ENCODE assay signal across 1 cellular context in the genomic region with DNA sequence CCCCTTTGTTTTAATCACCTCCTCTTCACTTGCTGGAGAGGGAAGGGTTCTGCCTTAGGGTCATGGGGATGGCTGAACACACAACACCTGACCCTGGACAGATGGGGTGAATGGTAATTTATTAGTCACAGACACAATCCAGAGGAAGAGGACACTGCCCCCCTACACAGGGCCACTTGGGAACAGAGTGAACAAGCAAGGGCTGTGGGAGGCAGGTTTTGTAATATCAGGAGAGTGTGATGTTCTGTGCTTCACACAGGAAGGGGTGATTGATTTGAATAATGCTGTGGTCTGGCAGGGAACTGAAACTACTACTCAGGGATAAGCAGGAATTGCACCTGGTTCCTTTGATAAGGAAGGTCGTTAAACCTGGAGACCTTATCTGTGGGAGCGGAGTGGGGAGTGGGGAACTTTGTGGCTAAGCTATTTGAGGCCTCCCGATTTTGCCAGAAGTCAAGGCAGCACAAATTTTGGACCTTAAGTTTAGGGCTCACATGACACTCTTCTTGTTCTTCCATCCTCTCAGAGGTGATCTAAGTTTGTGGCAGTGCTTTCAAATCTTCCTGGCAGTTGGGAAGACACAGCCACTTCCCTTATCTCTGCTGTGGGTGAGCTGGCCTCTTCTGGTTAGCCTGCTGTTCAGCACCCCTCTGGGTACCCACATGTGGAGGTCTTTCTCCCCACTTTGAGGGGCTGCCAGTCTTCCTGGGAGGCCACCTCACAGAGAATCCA.
TF ChIP-seq lines count a peak whose summit lies in the region.

No MANE protein-coding gene starts in this region.

TF ChIP-seq in K562, 482 proteins besides CTCF, POLR2A, EP300 and RAD21 (continued from another document and continues in another):
- TF ChIP-seq, protein P1, sequence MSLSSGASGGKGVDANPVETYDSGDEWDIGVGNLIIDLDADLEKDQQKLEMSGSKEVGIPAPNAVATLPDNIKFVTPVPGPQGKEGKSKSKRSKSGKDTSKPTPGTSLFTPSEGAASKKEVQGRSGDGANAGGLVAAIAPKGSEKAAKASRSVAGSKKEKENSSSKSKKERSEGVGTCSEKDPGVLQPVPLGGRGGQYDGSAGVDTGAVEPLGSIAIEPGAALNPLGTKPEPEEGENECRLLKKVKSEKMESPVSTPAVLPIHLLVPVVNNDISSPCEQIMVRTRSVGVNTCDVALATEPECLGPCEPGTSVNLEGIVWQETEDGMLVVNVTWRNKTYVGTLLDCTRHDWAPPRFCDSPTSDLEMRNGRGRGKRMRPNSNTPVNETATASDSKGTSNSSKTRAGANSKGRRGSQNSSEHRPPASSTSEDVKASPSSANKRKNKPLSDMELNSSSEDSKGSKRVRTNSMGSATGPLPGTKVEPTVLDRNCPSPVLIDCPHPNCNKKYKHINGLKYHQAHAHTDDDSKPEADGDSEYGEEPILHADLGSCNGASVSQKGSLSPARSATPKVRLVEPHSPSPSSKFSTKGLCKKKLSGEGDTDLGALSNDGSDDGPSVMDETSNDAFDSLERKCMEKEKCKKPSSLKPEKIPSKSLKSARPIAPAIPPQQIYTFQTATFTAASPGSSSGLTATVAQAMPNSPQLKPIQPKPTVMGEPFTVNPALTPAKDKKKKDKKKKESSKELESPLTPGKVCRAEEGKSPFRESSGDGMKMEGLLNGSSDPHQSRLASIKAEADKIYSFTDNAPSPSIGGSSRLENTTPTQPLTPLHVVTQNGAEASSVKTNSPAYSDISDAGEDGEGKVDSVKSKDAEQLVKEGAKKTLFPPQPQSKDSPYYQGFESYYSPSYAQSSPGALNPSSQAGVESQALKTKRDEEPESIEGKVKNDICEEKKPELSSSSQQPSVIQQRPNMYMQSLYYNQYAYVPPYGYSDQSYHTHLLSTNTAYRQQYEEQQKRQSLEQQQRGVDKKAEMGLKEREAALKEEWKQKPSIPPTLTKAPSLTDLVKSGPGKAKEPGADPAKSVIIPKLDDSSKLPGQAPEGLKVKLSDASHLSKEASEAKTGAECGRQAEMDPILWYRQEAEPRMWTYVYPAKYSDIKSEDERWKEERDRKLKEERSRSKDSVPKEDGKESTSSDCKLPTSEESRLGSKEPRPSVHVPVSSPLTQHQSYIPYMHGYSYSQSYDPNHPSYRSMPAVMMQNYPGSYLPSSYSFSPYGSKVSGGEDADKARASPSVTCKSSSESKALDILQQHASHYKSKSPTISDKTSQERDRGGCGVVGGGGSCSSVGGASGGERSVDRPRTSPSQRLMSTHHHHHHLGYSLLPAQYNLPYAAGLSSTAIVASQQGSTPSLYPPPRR (CRISPR knock-in tag; IDR thresholded peaks at IDR 0.05; ENCODE audit: borderline replicate concordance), result peak; percentile 99; the same call in 1 of the 2 replicates
- TF ChIP-seq HNRNPUL1 (IDR thresholded peaks at IDR 0.05; ENCODE audit: low read length), result no peak
- no peak; the same call in 1 of the 2 replicates for TF ChIP-seq ZNF76 (CRISPR knock-in tag; IDR thresholded peaks at IDR 0.05; ENCODE audit: borderline replicate concordance)
- peak; percentile 85; the same call in 1 of the 2 replicates for TF ChIP-seq HLTF (IDR thresholded peaks at IDR 0.05)
- TF ChIP-seq HDAC3 (IDR thresholded peaks at IDR 0.05; ENCODE audit: borderline replicate concordance, partially characterized antibody), result peak; percentile 97
- TF ChIP-seq NR4A1 (CRISPR knock-in tag; IDR thresholded peaks at IDR 0.05), result 0 out of 2 replicates have a peak, but pooled peaks have one; percentile 79
- peak; percentile 95 for TF ChIP-seq NR4A1 (tag; IDR thresholded peaks at IDR 0.05)
- TF ChIP-seq, protein P2, sequence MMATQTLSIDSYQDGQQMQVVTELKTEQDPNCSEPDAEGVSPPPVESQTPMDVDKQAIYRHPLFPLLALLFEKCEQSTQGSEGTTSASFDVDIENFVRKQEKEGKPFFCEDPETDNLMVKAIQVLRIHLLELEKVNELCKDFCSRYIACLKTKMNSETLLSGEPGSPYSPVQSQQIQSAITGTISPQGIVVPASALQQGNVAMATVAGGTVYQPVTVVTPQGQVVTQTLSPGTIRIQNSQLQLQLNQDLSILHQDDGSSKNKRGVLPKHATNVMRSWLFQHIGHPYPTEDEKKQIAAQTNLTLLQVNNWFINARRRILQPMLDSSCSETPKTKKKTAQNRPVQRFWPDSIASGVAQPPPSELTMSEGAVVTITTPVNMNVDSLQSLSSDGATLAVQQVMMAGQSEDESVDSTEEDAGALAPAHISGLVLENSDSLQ (IDR thresholded peaks at IDR 0.05), result peak; percentile 91
- TF ChIP-seq GABPB2 (CRISPR knock-in tag; conservative IDR thresholded peaks at IDR 0.05), result no peak
- peak; percentile 98 for TF ChIP-seq NFIC (IDR thresholded peaks at IDR 0.05)
- no peak for TF ChIP-seq ZNF224 (CRISPR knock-in tag; IDR thresholded peaks at IDR 0.05)
- TF ChIP-seq TFAM (CRISPR knock-in tag; conservative IDR thresholded peaks at IDR 0.05), result no peak
- peak; percentile 79 for TF ChIP-seq NCOA4 (IDR thresholded peaks at IDR 0.05; ENCODE audit: partially characterized antibody)
- TF ChIP-seq ADNP (tag; IDR thresholded peaks at IDR 0.05), result peak; percentile 60
- peak; percentile 93 to 94 for TF ChIP-seq NCOA2 (IDR thresholded peaks at IDR 0.05; ENCODE audit: partially characterized antibody in 2 of 2)
- TF ChIP-seq TAL1 (IDR thresholded peaks at IDR 0.05), result peak; percentile 99
- TF ChIP-seq ZNF764 (CRISPR knock-in tag; IDR thresholded peaks at IDR 0.05; ENCODE audit: low read depth), result no peak
- TF ChIP-seq, protein P3, sequence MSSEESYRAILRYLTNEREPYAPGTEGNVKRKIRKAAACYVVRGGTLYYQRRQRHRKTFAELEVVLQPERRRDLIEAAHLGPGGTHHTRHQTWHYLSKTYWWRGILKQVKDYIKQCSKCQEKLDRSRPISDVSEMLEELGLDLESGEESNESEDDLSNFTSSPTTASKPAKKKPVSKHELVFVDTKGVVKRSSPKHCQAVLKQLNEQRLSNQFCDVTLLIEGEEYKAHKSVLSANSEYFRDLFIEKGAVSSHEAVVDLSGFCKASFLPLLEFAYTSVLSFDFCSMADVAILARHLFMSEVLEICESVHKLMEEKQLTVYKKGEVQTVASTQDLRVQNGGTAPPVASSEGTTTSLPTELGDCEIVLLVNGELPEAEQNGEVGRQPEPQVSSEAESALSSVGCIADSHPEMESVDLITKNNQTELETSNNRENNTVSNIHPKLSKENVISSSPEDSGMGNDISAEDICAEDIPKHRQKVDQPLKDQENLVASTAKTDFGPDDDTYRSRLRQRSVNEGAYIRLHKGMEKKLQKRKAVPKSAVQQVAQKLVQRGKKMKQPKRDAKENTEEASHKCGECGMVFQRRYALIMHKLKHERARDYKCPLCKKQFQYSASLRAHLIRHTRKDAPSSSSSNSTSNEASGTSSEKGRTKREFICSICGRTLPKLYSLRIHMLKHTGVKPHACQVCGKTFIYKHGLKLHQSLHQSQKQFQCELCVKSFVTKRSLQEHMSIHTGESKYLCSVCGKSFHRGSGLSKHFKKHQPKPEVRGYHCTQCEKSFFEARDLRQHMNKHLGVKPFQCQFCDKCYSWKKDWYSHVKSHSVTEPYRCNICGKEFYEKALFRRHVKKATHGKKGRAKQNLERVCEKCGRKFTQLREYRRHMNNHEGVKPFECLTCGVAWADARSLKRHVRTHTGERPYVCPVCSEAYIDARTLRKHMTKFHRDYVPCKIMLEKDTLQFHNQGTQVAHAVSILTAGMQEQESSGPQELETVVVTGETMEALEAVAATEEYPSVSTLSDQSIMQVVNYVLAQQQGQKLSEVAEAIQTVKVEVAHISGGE (CRISPR knock-in tag; IDR thresholded peaks at IDR 0.05), result no peak
- TF ChIP-seq SPI1 (IDR thresholded peaks at IDR 0.05; ENCODE audit: borderline replicate concordance, low read depth, low read length), result peak; percentile 48; the same call in 1 of the 2 replicates
- TF ChIP-seq ZBED1 (IDR thresholded peaks at IDR 0.05), result peak; percentile 92; the same call in 1 of the 2 replicates
- TF ChIP-seq ZNF57 (CRISPR knock-in tag; IDR thresholded peaks at IDR 0.05), result no peak
- TF ChIP-seq FOXM1 (IDR thresholded peaks at IDR 0.05; ENCODE audit: low read depth), result peak; percentile 99
- TF ChIP-seq FOXM1 (CRISPR knock-in tag; IDR thresholded peaks at IDR 0.05; ENCODE audit: low read depth), result peak; percentile 96; the same call in 1 of the 2 replicates
- no peak for TF ChIP-seq CBX5 (IDR thresholded peaks at IDR 0.05; ENCODE audit: borderline replicate concordance, low read depth)
- no peak for TF ChIP-seq HDAC6 (IDR thresholded peaks at IDR 0.05; ENCODE audit: low read depth, low read length)
- TF ChIP-seq, protein P4, sequence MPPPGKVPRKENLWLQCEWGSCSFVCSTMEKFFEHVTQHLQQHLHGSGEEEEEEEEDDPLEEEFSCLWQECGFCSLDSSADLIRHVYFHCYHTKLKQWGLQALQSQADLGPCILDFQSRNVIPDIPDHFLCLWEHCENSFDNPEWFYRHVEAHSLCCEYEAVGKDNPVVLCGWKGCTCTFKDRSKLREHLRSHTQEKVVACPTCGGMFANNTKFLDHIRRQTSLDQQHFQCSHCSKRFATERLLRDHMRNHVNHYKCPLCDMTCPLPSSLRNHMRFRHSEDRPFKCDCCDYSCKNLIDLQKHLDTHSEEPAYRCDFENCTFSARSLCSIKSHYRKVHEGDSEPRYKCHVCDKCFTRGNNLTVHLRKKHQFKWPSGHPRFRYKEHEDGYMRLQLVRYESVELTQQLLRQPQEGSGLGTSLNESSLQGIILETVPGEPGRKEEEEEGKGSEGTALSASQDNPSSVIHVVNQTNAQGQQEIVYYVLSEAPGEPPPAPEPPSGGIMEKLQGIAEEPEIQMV (tag; conservative IDR thresholded peaks at IDR 0.05; ENCODE audit: low read depth), result no peak
- no peak for TF ChIP-seq ZNF316 (IDR thresholded peaks at IDR 0.05)
- no peak for TF ChIP-seq MTF1 (CRISPR knock-in tag; IDR thresholded peaks at IDR 0.05; ENCODE audit: borderline replicate concordance)
- TF ChIP-seq NCOA6 (IDR thresholded peaks at IDR 0.05), result 0 out of 2 replicates have a peak, but pooled peaks have one; percentile 54
- TF ChIP-seq ZNF121 (CRISPR knock-in tag; conservative IDR thresholded peaks at IDR 0.05), result no peak
- TF ChIP-seq RFX5 (IDR thresholded peaks at IDR 0.05; ENCODE audit: low read depth, low read length), result no peak
- peak in 1 of 2 experiments; percentile 84; a peak in 1 of 4 replicates for TF ChIP-seq SRF (CRISPR knock-in tag; IDR thresholded peaks at IDR 0.05)
- peak; percentile 92 for TF ChIP-seq SMAD1 (IDR thresholded peaks at IDR 0.05; ENCODE audit: low read depth, low read length, partially characterized antibody)
- TF ChIP-seq, protein P5, sequence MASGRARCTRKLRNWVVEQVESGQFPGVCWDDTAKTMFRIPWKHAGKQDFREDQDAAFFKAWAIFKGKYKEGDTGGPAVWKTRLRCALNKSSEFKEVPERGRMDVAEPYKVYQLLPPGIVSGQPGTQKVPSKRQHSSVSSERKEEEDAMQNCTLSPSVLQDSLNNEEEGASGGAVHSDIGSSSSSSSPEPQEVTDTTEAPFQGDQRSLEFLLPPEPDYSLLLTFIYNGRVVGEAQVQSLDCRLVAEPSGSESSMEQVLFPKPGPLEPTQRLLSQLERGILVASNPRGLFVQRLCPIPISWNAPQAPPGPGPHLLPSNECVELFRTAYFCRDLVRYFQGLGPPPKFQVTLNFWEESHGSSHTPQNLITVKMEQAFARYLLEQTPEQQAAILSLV (tag; IDR thresholded peaks at IDR 0.05), result peak; percentile 35; the same call in 1 of the 2 replicates
- TF ChIP-seq, protein P6, sequence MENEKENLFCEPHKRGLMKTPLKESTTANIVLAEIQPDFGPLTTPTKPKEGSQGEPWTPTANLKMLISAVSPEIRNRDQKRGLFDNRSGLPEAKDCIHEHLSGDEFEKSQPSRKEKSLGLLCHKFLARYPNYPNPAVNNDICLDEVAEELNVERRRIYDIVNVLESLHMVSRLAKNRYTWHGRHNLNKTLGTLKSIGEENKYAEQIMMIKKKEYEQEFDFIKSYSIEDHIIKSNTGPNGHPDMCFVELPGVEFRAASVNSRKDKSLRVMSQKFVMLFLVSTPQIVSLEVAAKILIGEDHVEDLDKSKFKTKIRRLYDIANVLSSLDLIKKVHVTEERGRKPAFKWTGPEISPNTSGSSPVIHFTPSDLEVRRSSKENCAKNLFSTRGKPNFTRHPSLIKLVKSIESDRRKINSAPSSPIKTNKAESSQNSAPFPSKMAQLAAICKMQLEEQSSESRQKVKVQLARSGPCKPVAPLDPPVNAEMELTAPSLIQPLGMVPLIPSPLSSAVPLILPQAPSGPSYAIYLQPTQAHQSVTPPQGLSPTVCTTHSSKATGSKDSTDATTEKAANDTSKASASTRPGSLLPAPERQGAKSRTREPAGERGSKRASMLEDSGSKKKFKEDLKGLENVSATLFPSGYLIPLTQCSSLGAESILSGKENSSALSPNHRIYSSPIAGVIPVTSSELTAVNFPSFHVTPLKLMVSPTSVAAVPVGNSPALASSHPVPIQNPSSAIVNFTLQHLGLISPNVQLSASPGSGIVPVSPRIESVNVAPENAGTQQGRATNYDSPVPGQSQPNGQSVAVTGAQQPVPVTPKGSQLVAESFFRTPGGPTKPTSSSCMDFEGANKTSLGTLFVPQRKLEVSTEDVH (IDR thresholded peaks at IDR 0.05; ENCODE audit: low read depth, partially characterized antibody), result peak; percentile 83
- TF ChIP-seq ZNF347 (CRISPR knock-in tag; IDR thresholded peaks at IDR 0.05; ENCODE audit: low read depth), result no peak
- no peak for TF ChIP-seq STAG1 (CRISPR knock-in tag; IDR thresholded peaks at IDR 0.05; ENCODE audit: borderline replicate concordance)
- TF ChIP-seq NR2F6 (CRISPR knock-in tag; IDR thresholded peaks at IDR 0.05), result no peak
- no peak for TF ChIP-seq KLF10 (CRISPR knock-in tag; IDR thresholded peaks at IDR 0.05)
- no peak for TF ChIP-seq PRPF4 (IDR thresholded peaks at IDR 0.05; ENCODE audit: insufficient read depth, low read depth, low read length, poor library complexity, severe bottlenecking)
- TF ChIP-seq NR2C2 (CRISPR knock-in tag; IDR thresholded peaks at IDR 0.05), result peak; percentile 77; the same call in 1 of the 2 replicates
- peak; percentile 87 for TF ChIP-seq NR2C2 (tag; IDR thresholded peaks at IDR 0.05)
- no peak for TF ChIP-seq TGIF2 (CRISPR knock-in tag; IDR thresholded peaks at IDR 0.05)
- TF ChIP-seq NFE2L1 (tag; IDR thresholded peaks at IDR 0.05; ENCODE audit: borderline replicate concordance, low read depth), result no peak
- TF ChIP-seq SMARCA5 (IDR thresholded peaks at IDR 0.05), result peak; percentile 57; the same call in 1 of the 2 replicates
- peak in 1 of 2 experiments; percentile 78; a peak in 2 of 4 replicates for TF ChIP-seq ETV6 (IDR thresholded peaks at IDR 0.05; ENCODE audit: borderline replicate concordance in 1 of 2, low read depth in 2 of 2, low read length in 1 of 2)
- TF ChIP-seq ETV6 (CRISPR knock-in tag; IDR thresholded peaks at IDR 0.05; ENCODE audit: borderline replicate concordance), result no peak
- peak; percentile 97 for TF ChIP-seq GATA2 (CRISPR knock-in tag; IDR thresholded peaks at IDR 0.05)
- TF ChIP-seq MBD2 (IDR thresholded peaks at IDR 0.05; ENCODE audit: borderline replicate concordance, low read depth), result peak; percentile 93
- TF ChIP-seq KLF1 (tag; IDR thresholded peaks at IDR 0.05), result peak; percentile 76; the same call in 1 of the 2 replicates
- TF ChIP-seq, protein P7, sequence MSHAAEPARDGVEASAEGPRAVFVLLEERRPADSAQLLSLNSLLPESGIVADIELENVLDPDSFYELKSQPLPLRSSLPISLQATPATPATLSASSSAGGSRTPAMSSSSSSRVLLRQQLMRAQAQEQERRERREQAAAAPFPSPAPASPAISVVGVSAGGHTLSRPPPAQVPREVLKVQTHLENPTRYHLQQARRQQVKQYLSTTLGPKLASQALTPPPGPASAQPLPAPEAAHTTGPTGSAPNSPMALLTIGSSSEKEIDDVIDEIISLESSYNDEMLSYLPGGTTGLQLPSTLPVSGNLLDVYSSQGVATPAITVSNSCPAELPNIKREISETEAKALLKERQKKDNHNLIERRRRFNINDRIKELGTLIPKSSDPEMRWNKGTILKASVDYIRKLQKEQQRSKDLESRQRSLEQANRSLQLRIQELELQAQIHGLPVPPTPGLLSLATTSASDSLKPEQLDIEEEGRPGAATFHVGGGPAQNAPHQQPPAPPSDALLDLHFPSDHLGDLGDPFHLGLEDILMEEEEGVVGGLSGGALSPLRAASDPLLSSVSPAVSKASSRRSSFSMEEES (CRISPR knock-in tag; IDR thresholded peaks at IDR 0.05), result no peak
